2 cellular contexts compared by ENCODE assay signal in the genomic region with DNA sequence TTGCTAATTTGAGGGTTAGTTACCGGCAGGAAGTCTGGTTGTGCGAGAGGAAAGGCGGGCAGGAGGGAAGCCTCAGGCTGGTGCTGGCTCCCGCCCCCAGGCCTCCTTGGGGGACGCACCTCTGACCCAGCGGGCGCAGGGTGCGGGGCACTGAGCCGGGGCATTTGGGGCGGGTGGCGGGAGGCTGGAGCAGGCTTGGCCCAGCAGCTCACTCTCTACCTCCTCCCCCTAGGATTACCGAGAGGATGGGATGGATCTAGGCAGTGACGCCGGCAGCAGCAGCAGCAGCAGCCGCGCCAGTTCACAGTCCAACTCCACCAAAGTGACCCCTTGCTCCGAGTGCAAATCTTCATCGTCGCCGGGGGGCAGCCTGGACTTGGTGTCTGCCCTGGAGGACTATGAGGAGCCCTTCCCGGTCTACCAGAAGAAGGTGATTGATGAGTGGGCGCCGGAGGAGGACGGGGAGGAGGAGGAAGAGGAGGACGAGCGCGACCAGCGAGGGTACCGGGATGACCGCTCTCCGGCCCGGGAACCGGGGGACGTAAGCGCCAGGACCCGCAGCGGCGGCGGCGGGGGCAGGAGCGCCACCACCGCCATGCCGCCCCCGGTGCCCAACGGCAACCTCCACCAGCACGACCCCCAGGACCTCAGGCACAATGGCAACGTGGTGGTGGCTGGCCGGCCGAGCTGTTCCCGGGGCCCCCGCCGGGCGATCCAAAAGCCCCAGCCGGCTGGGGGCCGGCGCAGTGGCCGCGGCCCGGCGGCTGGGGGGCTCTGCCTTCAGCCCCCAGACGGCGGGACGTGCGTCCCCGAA.
TF ChIP-seq lines count a peak whose summit lies in the region.

No MANE protein-coding gene starts in this region.

TF ChIP-seq in SK-N-SH treated with all-trans-retinoic acid at 6 μM for 48 hours, 23 proteins besides CTCF, POLR2A, EP300 and RAD21 (continued from another document):
- no peak for TF ChIP-seq ZC3H10 (CRISPR knock-in tag; IDR thresholded peaks at IDR 0.05)
- TF ChIP-seq TOX (CRISPR knock-in tag; IDR thresholded peaks at IDR 0.05; ENCODE audit: borderline replicate concordance), result no peak
- no peak for TF ChIP-seq BACH2 (CRISPR knock-in tag; IDR thresholded peaks at IDR 0.05; ENCODE audit: borderline replicate concordance)
- peak; percentile 37; the same call in 1 of the 2 replicates for TF ChIP-seq TCF4 (CRISPR knock-in tag; IDR thresholded peaks at IDR 0.05; ENCODE audit: borderline replicate concordance)
- no peak for TF ChIP-seq ESRRG (CRISPR knock-in tag; IDR thresholded peaks at IDR 0.05)
- no peak for TF ChIP-seq PPARA (CRISPR knock-in tag; IDR thresholded peaks at IDR 0.05; ENCODE audit: borderline replicate concordance)
- TF ChIP-seq RARB (CRISPR knock-in tag; IDR thresholded peaks at IDR 0.05), result no peak
- TF ChIP-seq, protein P1, sequence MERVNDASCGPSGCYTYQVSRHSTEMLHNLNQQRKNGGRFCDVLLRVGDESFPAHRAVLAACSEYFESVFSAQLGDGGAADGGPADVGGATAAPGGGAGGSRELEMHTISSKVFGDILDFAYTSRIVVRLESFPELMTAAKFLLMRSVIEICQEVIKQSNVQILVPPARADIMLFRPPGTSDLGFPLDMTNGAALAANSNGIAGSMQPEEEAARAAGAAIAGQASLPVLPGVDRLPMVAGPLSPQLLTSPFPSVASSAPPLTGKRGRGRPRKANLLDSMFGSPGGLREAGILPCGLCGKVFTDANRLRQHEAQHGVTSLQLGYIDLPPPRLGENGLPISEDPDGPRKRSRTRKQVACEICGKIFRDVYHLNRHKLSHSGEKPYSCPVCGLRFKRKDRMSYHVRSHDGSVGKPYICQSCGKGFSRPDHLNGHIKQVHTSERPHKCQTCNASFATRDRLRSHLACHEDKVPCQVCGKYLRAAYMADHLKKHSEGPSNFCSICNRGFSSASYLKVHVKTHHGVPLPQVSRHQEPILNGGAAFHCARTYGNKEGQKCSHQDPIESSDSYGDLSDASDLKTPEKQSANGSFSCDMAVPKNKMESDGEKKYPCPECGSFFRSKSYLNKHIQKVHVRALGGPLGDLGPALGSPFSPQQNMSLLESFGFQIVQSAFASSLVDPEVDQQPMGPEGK (CRISPR knock-in tag; IDR thresholded peaks at IDR 0.05; ENCODE audit: borderline replicate concordance), result 0 out of 2 replicates have a peak, but pooled peaks have one; percentile 7
- no peak for TF ChIP-seq ARNTL (CRISPR knock-in tag; IDR thresholded peaks at IDR 0.05; ENCODE audit: borderline replicate concordance, low read depth)

TF ChIP-seq in H1, 55 proteins besides CTCF, POLR2A, EP300 and RAD21 (continued from another document):
- TF ChIP-seq CTBP2 (IDR thresholded peaks at IDR 0.05; ENCODE audit: borderline replicate concordance, insufficient read depth, insufficient read length, low read length) (peak; percentile 27), CBX5 (IDR thresholded peaks at IDR 0.05; ENCODE audit: low read depth, low read length) (no peak)
- TF ChIP-seq, protein P2, sequence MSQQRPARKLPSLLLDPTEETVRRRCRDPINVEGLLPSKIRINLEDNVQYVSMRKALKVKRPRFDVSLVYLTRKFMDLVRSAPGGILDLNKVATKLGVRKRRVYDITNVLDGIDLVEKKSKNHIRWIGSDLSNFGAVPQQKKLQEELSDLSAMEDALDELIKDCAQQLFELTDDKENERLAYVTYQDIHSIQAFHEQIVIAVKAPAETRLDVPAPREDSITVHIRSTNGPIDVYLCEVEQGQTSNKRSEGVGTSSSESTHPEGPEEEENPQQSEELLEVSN (IDR thresholded peaks at IDR 0.05), result 0 out of 2 replicates have a peak, but pooled peaks have one; percentile 26
- TF ChIP-seq, protein P3, sequence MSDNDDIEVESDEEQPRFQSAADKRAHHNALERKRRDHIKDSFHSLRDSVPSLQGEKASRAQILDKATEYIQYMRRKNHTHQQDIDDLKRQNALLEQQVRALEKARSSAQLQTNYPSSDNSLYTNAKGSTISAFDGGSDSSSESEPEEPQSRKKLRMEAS (IDR thresholded peaks at IDR 0.05), result 0 out of 2 replicates have a peak, but pooled peaks have one; percentile 4
